Comparison of ENCODE assay signal across 1 cellular context in the genomic region with DNA sequence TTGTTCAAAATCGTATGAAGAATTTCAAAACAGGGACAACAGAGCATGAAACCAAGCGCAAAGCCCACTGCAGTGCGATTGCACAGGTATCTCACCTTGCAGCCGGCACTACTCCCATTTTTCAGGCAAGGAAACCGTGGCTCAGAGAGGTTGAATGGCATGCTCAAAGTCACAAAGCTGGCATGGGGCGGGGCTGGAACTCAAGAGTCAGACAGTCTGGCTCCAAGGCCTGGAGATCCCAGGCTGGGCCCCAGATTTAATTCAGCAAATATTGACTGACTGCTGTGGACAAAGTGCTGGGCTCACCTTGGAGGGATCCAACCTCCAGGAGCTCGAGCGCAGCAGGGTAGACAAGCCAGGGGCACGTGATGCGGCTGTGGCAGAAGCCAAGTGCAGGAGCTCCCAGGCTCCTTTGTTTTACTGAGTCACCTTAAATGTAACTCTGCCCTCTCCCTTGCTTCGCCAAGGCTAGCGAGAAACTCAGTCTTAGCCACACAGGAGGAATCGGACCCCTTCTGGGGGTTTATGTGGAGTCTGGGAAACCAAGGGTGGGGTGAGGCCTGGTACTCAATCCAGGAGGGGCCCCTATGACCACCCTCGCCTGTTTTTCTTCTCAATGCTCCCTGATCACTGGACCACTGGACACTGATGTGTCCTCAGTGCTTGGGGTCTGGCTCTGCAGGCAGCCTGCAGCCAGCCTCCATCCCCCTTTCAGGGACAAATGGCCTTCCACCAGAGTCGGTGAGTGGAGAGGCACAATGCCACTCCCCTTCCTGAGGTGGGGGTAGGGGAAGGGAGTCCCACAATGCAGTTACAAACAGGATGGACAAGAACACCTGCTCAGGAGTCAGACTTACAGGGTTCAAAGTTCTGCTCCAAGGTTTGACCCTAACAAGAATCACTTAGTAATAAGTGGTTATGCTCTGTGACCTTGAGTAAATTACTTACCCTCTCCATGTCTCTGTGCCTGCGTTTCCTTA.
TF ChIP-seq lines count a peak whose summit lies in the region.

No MANE protein-coding gene starts in this region.

TF ChIP-seq in HepG2, 621 proteins besides CTCF, POLR2A, EP300 and RAD21 (continued from another document and continues in another):
- TF ChIP-seq, protein P1, sequence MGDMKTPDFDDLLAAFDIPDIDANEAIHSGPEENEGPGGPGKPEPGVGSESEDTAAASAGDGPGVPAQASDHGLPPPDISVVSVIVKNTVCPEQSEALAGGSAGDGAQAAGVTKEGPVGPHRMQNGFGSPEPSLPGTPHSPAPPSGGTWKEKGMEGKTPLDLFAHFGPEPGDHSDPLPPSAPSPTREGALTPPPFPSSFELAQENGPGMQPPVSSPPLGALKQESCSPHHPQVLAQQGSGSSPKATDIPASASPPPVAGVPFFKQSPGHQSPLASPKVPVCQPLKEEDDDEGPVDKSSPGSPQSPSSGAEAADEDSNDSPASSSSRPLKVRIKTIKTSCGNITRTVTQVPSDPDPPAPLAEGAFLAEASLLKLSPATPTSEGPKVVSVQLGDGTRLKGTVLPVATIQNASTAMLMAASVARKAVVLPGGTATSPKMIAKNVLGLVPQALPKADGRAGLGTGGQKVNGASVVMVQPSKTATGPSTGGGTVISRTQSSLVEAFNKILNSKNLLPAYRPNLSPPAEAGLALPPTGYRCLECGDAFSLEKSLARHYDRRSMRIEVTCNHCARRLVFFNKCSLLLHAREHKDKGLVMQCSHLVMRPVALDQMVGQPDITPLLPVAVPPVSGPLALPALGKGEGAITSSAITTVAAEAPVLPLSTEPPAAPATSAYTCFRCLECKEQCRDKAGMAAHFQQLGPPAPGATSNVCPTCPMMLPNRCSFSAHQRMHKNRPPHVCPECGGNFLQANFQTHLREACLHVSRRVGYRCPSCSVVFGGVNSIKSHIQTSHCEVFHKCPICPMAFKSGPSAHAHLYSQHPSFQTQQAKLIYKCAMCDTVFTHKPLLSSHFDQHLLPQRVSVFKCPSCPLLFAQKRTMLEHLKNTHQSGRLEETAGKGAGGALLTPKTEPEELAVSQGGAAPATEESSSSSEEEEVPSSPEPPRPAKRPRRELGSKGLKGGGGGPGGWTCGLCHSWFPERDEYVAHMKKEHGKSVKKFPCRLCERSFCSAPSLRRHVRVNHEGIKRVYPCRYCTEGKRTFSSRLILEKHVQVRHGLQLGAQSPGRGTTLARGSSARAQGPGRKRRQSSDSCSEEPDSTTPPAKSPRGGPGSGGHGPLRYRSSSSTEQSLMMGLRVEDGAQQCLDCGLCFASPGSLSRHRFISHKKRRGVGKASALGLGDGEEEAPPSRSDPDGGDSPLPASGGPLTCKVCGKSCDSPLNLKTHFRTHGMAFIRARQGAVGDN (CRISPR knock-in tag; IDR thresholded peaks at IDR 0.05): peak; percentile 92
- peak; percentile 81 for TF ChIP-seq ZBTB7B (CRISPR knock-in tag; IDR thresholded peaks at IDR 0.05)
- no peak for TF ChIP-seq ZNF674 (CRISPR knock-in tag; IDR thresholded peaks at IDR 0.05; ENCODE audit: low read depth)
- peak; percentile 83; the same call in 1 of the 2 replicates for TF ChIP-seq MEF2D (CRISPR knock-in tag; IDR thresholded peaks at IDR 0.05)
- no peak for TF ChIP-seq ZNF816 (CRISPR knock-in tag; IDR thresholded peaks at IDR 0.05; ENCODE audit: borderline replicate concordance)
- TF ChIP-seq JUND (CRISPR knock-in tag; IDR thresholded peaks at IDR 0.05): peak; percentile 58; the same call in 1 of the 2 replicates
- peak; percentile 36; the same call in 1 of the 2 replicates for TF ChIP-seq NFYB (CRISPR knock-in tag; IDR thresholded peaks at IDR 0.05)
- TF ChIP-seq TARDBP (CRISPR knock-in tag; IDR thresholded peaks at IDR 0.05): peak; percentile 95
- no peak for TF ChIP-seq RBM39 (IDR thresholded peaks at IDR 0.05; ENCODE audit: low read depth, low read length, poor library complexity, severe bottlenecking)
- TF ChIP-seq, protein P2, sequence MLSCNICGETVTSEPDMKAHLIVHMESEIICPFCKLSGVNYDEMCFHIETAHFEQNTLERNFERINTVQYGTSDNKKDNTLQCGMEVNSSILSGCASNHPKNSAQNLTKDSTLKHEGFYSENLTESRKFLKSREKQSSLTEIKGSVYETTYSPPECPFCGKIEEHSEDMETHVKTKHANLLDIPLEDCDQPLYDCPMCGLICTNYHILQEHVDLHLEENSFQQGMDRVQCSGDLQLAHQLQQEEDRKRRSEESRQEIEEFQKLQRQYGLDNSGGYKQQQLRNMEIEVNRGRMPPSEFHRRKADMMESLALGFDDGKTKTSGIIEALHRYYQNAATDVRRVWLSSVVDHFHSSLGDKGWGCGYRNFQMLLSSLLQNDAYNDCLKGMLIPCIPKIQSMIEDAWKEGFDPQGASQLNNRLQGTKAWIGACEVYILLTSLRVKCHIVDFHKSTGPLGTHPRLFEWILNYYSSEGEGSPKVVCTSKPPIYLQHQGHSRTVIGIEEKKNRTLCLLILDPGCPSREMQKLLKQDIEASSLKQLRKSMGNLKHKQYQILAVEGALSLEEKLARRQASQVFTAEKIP (CRISPR knock-in tag; IDR thresholded peaks at IDR 0.05; ENCODE audit: borderline replicate concordance): no peak
- no peak for TF ChIP-seq ZNF484 (CRISPR knock-in tag; IDR thresholded peaks at IDR 0.05; ENCODE audit: borderline replicate concordance, low read depth)
- TF ChIP-seq, protein P3, sequence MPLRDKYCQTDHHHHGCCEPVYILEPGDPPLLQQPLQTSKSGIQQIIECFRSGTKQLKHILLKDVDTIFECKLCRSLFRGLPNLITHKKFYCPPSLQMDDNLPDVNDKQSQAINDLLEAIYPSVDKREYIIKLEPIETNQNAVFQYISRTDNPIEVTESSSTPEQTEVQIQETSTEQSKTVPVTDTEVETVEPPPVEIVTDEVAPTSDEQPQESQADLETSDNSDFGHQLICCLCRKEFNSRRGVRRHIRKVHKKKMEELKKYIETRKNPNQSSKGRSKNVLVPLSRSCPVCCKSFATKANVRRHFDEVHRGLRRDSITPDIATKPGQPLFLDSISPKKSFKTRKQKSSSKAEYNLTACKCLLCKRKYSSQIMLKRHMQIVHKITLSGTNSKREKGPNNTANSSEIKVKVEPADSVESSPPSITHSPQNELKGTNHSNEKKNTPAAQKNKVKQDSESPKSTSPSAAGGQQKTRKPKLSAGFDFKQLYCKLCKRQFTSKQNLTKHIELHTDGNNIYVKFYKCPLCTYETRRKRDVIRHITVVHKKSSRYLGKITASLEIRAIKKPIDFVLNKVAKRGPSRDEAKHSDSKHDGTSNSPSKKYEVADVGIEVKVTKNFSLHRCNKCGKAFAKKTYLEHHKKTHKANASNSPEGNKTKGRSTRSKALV (CRISPR knock-in tag; IDR thresholded peaks at IDR 0.05): no peak; the same call in 1 of the 2 replicates
- TF ChIP-seq ZMAT3 (CRISPR knock-in tag; conservative IDR thresholded peaks at IDR 0.05): no peak
- TF ChIP-seq ONECUT2 (CRISPR knock-in tag; IDR thresholded peaks at IDR 0.05): peak; percentile 79; the same call in 1 of the 2 replicates
- TF ChIP-seq, protein P4, sequence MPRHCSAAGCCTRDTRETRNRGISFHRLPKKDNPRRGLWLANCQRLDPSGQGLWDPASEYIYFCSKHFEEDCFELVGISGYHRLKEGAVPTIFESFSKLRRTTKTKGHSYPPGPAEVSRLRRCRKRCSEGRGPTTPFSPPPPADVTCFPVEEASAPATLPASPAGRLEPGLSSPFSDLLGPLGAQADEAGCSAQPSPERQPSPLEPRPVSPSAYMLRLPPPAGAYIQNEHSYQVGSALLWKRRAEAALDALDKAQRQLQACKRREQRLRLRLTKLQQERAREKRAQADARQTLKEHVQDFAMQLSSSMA (CRISPR knock-in tag; IDR thresholded peaks at IDR 0.05): no peak
- TF ChIP-seq ATF7-NPFF (CRISPR knock-in tag; IDR thresholded peaks at IDR 0.05; ENCODE audit: low read depth): no peak
- TF ChIP-seq, protein P5, sequence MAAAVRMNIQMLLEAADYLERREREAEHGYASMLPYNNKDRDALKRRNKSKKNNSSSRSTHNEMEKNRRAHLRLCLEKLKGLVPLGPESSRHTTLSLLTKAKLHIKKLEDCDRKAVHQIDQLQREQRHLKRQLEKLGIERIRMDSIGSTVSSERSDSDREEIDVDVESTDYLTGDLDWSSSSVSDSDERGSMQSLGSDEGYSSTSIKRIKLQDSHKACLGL (CRISPR knock-in tag; IDR thresholded peaks at IDR 0.05): no peak
- TF ChIP-seq ZSCAN31 (CRISPR knock-in tag; IDR thresholded peaks at IDR 0.05; ENCODE audit: low read depth): peak; percentile 66; the same call in 1 of the 2 replicates
- TF ChIP-seq CEBPB (IDR thresholded peaks at IDR 0.05; ENCODE audit: borderline replicate concordance, low read depth, low read length): no peak
- no peak; the same call in none of the 2 replicates for TF ChIP-seq CBX5 (CRISPR knock-in tag; IDR thresholded peaks at IDR 0.05; ENCODE audit: borderline replicate concordance)
- TF ChIP-seq NR2F6 (IDR thresholded peaks at IDR 0.05): peak; percentile 65
- TF ChIP-seq NR2F6 (CRISPR knock-in tag; IDR thresholded peaks at IDR 0.05): peak; percentile 85
- TF ChIP-seq NFKBIZ (CRISPR knock-in tag; IDR thresholded peaks at IDR 0.05): 0 out of 2 replicates have a peak, but pooled peaks have one; percentile 75
- TF ChIP-seq, protein P6, sequence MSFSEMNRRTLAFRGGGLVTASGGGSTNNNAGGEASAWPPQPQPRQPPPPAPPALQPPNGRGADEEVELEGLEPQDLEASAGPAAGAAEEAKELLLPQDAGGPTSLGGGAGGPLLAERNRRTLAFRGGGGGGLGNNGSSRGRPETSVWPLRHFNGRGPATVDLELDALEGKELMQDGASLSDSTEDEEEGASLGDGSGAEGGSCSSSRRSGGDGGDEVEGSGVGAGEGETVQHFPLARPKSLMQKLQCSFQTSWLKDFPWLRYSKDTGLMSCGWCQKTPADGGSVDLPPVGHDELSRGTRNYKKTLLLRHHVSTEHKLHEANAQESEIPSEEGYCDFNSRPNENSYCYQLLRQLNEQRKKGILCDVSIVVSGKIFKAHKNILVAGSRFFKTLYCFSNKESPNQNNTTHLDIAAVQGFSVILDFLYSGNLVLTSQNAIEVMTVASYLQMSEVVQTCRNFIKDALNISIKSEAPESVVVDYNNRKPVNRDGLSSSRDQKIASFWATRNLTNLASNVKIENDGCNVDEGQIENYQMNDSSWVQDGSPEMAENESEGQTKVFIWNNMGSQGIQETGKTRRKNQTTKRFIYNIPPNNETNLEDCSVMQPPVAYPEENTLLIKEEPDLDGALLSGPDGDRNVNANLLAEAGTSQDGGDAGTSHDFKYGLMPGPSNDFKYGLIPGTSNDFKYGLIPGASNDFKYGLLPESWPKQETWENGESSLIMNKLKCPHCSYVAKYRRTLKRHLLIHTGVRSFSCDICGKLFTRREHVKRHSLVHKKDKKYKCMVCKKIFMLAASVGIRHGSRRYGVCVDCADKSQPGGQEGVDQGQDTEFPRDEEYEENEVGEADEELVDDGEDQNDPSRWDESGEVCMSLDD (CRISPR knock-in tag; IDR thresholded peaks at IDR 0.05; ENCODE audit: borderline replicate concordance): no peak
- no peak for TF ChIP-seq GZF1 (CRISPR knock-in tag; IDR thresholded peaks at IDR 0.05)
- peak; percentile 89 for TF ChIP-seq RXRA (CRISPR knock-in tag; IDR thresholded peaks at IDR 0.05)
- no peak for TF ChIP-seq ZNF549 (CRISPR knock-in tag; IDR thresholded peaks at IDR 0.05)
- TF ChIP-seq, protein P7, sequence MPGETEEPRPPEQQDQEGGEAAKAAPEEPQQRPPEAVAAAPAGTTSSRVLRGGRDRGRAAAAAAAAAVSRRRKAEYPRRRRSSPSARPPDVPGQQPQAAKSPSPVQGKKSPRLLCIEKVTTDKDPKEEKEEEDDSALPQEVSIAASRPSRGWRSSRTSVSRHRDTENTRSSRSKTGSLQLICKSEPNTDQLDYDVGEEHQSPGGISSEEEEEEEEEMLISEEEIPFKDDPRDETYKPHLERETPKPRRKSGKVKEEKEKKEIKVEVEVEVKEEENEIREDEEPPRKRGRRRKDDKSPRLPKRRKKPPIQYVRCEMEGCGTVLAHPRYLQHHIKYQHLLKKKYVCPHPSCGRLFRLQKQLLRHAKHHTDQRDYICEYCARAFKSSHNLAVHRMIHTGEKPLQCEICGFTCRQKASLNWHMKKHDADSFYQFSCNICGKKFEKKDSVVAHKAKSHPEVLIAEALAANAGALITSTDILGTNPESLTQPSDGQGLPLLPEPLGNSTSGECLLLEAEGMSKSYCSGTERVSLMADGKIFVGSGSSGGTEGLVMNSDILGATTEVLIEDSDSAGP (CRISPR knock-in tag; IDR thresholded peaks at IDR 0.05; ENCODE audit: borderline replicate concordance): peak; percentile 78
- TF ChIP-seq, protein P8, sequence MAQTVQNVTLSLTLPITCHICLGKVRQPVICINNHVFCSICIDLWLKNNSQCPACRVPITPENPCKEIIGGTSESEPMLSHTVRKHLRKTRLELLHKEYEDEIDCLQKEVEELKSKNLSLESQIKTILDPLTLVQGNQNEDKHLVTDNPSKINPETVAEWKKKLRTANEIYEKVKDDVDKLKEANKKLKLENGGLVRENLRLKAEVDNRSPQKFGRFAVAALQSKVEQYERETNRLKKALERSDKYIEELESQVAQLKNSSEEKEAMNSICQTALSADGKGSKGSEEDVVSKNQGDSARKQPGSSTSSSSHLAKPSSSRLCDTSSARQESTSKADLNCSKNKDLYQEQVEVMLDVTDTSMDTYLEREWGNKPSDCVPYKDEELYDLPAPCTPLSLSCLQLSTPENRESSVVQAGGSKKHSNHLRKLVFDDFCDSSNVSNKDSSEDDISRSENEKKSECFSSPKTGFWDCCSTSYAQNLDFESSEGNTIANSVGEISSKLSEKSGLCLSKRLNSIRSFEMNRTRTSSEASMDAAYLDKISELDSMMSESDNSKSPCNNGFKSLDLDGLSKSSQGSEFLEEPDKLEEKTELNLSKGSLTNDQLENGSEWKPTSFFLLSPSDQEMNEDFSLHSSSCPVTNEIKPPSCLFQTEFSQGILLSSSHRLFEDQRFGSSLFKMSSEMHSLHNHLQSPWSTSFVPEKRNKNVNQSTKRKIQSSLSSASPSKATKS (CRISPR knock-in tag; IDR thresholded peaks at IDR 0.05): no peak
- no peak for TF ChIP-seq ZNF441 (CRISPR knock-in tag; IDR thresholded peaks at IDR 0.05; ENCODE audit: borderline replicate concordance)
- peak; percentile 88 for TF ChIP-seq MED1 (CRISPR knock-in tag; IDR thresholded peaks at IDR 0.05)
- no peak for TF ChIP-seq ZNF17 (CRISPR knock-in tag; IDR thresholded peaks at IDR 0.05)
- no peak for TF ChIP-seq MLLT10 (CRISPR knock-in tag; IDR thresholded peaks at IDR 0.05)
- peak; percentile 81; the same call in 1 of the 2 replicates for TF ChIP-seq ZNF772 (CRISPR knock-in tag; IDR thresholded peaks at IDR 0.05)
- TF ChIP-seq, protein P9, sequence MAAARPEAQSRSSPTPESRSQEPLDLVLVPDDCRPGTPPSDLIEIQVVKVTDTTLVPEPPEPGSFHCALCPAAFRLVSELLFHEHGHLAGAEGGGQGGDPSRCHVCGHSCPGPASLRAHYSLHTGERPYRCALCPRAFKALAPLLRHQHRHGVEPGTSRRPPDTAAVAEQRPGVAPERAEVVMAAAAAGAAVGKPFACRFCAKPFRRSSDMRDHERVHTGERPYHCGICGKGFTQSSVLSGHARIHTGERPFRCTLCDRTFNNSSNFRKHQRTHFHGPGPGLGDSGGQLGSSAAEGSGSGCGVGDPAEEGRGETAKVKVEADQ (CRISPR knock-in tag; IDR thresholded peaks at IDR 0.05; ENCODE audit: borderline replicate concordance): no peak
- TF ChIP-seq ZNF124 (CRISPR knock-in tag; IDR thresholded peaks at IDR 0.05): peak; percentile 87; the same call in 1 of the 2 replicates
- peak; percentile 59; the same call in 1 of the 2 replicates for TF ChIP-seq KLF6 (CRISPR knock-in tag; IDR thresholded peaks at IDR 0.05)
